Comparison of ENCODE assay signal across 8 cellular contexts in the genomic region with DNA sequence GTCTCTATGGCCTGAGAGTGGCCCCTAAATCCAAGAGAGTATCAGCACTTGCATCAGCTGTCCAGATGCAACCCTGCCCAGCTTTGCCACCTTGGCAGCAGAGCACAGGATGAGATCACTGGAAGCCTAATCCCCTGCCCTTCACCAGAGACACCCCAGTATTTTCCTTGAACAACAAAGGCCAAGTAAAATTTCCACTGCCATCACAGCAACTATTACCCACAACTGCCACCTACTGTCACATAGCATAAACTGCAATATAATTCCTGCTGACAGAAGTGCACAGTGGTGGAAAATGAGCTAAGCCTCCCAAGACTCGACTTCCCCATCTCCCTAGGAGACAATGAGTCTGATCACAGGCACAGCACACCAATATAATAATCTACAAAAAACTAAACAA.
DNase-seq lines count a peak whose midpoint lies in the region; ATAC-seq and TF ChIP-seq lines count a peak whose summit lies in the region.

No MANE protein-coding gene starts in this region.

- H3K9me3 ChIP-seq in Panc1 (ENCODE audit: control insufficient read depth, insufficient read depth, low read depth, low read length) (no peaks in the 10 kb centered on the region), transverse colon (peaks cover 0 to 3% of the 10 kb centered on the region in 2 donors)

- 29% methylated on average over 1 of the region's 1 CpG; no CpG with 5 or more reads in 1 of the 2 donors for WGBS in transverse colon (ENCODE audit: low coverage in 1 of 2), 2 donors

- peaks cover 3% of the 10 kb centered on the region for H3K36me3 Mint-ChIP-seq in memory B cell

- in situ Hi-C loops in Panc1 (cut with HindIII; ENCODE audit: low pct_unique_long_range_greater_than_20kb, low sequenced_read_pairs) (no loop called here), transverse colon (cut with MboI; ENCODE audit: low pct_ligation_motif_present in 1 of 4, low pct_unique_long_range_greater_than_20kb in 1 of 4, low sequenced_read_pairs in 3 of 4) (no loop called here)

- H3K27me3 Mint-ChIP-seq in memory B cell: no peaks in the 10 kb centered on the region

- ATAC-seq in GM18508 (IDR thresholded peaks at IDR 0.05; ENCODE audit: insufficient read depth, unreplicated experiment) (peak; percentile 84), HG02678 (IDR thresholded peaks at IDR 0.05; ENCODE audit: unreplicated experiment) (peak; percentile 84), Panc1 (no peak), memory B cell (ENCODE audit: low read depth) (peak; percentile 50), GM21528 (IDR thresholded peaks at IDR 0.05; ENCODE audit: low FRiP score, unreplicated experiment) (no peak)

- H3K4me3 ChIP-seq in Panc1 (ENCODE audit: low read depth in 2 of 2, low read length in 2 of 2) (no peak overlapping the region), transverse colon (no peak overlapping the region)

- no peaks in the 10 kb centered on the region for H3K36me3 ChIP-seq in Panc1 (ENCODE audit: control insufficient read depth, insufficient read depth, low read length)
- H3K36me3 ChIP-seq in transverse colon: no peaks in the 10 kb centered on the region

- CTCF ChIA-PET in Panc1 (lab: Charles Lee): no interaction called here

- TF ChIP-seq POLR2A in transverse colon (IDR thresholded peaks at IDR 0.05): no peak

- peak; percentile 43; the same call in 1 of the 2 replicates for TF ChIP-seq CTCF in Panc1 (IDR thresholded peaks at IDR 0.05)
- TF ChIP-seq CTCF in transverse colon (IDR thresholded peaks at IDR 0.05): peak in 1 of 5 experiments; percentile 15

- H3K4me3 Mint-ChIP-seq in memory B cell: no peak overlapping the region

- intact Hi-C loops in Panc1 (cut with micrococcal nuclease; ENCODE audit: unreplicated experiment) (no loop called here), transverse colon (cut with DNase I; ENCODE audit: low total_unique reads) (no loop called here)

- H3K4me1 ChIP-seq in Panc1 (ENCODE audit: control insufficient read depth, insufficient read depth, low read length) (no peaks in the 10 kb centered on the region), transverse colon (no peaks in the 10 kb centered on the region)

- no peak overlapping the region for H3K27ac Mint-ChIP-seq in memory B cell

- H3K27ac ChIP-seq in Panc1 (ENCODE audit: low read length) (no peak overlapping the region), transverse colon (no peak overlapping the region)

- no TSS peak for BruUV-seq in Panc1 (replicated peaks; lab: Mats Ljungman, UMichigan)

- H3K27me3 ChIP-seq in Panc1 (ENCODE audit: control insufficient read depth, insufficient read depth, low read length): no peaks in the 10 kb centered on the region
- no peaks in the 10 kb centered on the region for H3K27me3 ChIP-seq in transverse colon

- DNase-seq in Panc1 (ENCODE audit: low read depth, low spot score): peak; percentile 0
- DNase-seq in memory B cell (ENCODE audit: low spot score in 2 of 2): peak in 1 of 2 donors; percentile 17
- DNase-seq in stimulated activated CD4-positive, alpha-beta T cell treated with anti-CD3 and anti-CD28 coated beads, Interleukin-4, amount 100 ng/mL, for 4 hours: no peak
- no peak for DNase-seq in amniotic stem cell (lab: John Stamatoyannopoulos, UW)
- DNase-seq in transverse colon: no peak

- POLR2A ChIA-PET in Panc1 (lab: Charles Lee): no interaction called here

- H3K4me1 Mint-ChIP-seq in memory B cell: peaks cover 3% of the 10 kb centered on the region

- H3K9me3 Mint-ChIP-seq in memory B cell: peaks cover 5% of the 10 kb centered on the region

- no peak for TF ChIP-seq EP300 in transverse colon (IDR thresholded peaks at IDR 0.05; ENCODE audit: low read depth)

Comparison
In these comparisons a context has a peak if more than half of its experiments do, and no peak if none do; other contexts are left out.
1. ATAC-seq: peak in GM18508 (single experiment), HG02678 (single experiment) and memory B cell (single experiment); none in Panc1 (single experiment) and GM21528 (single experiment).